Comparison of ENCODE assay signal across 1 cellular context in genomic region chr1:92298573-92299476, GRCh38.
TF ChIP-seq lines count a peak whose summit lies in the region.

TSS of gene GLMN (minus strand) at chr1:92298987. CDS start at chr1:92297999, 988 bp downstream.
TSS of gene RPAP2 (plus strand) at chr1:92299059. CDS start at chr1:92299074, 15 bp downstream.

TF ChIP-seq in HEK293, 187 proteins besides CTCF, POLR2A, EP300 and RAD21 (continued from another document and continues in another):
- peak; percentile 90 for TF ChIP-seq ZNF692 (tag by site-specific recombination; IDR thresholded peaks at IDR 0.05)
- TF ChIP-seq WT1 (tag by site-specific recombination; IDR thresholded peaks at IDR 0.05), result no peak
- TF ChIP-seq ZBTB8A (tag by site-specific recombination; IDR thresholded peaks at IDR 0.05), result peak; percentile 89
- TF ChIP-seq ZNF645 (tag by site-specific recombination; IDR thresholded peaks at IDR 0.05), result no peak
- TF ChIP-seq BCL11A (tag by site-specific recombination; IDR thresholded peaks at IDR 0.05; ENCODE audit: low read depth), result no peak
- no peak for TF ChIP-seq REST (tag by site-specific recombination; IDR thresholded peaks at IDR 0.05)
- TF ChIP-seq ZNF184 (tag by site-specific recombination; IDR thresholded peaks at IDR 0.05), result no peak
- peak; percentile 73 for TF ChIP-seq ZNF398 (tag by site-specific recombination; IDR thresholded peaks at IDR 0.05)
- no peak for TF ChIP-seq ZNF837 (tag by site-specific recombination; IDR thresholded peaks at IDR 0.05)
- TF ChIP-seq ZBTB44 (tag by site-specific recombination; IDR thresholded peaks at IDR 0.05), result no peak
- no peak for TF ChIP-seq ZNF148 (tag by site-specific recombination; IDR thresholded peaks at IDR 0.05; ENCODE audit: borderline replicate concordance)
- TF ChIP-seq ZBTB20 (tag by site-specific recombination; IDR thresholded peaks at IDR 0.05), result peak; percentile 92
- no peak for TF ChIP-seq ZNF664 (tag by site-specific recombination; IDR thresholded peaks at IDR 0.05)
- no peak for TF ChIP-seq SCRT2 (tag by site-specific recombination; IDR thresholded peaks at IDR 0.05)
- no peak for TF ChIP-seq ZNF202 (tag by site-specific recombination; IDR thresholded peaks at IDR 0.05; ENCODE audit: borderline replicate concordance)
- TF ChIP-seq HIC1 (tag by site-specific recombination; IDR thresholded peaks at IDR 0.05), result no peak; the same call in 1 of the 2 replicates
- no peak for TF ChIP-seq ZNF747 (tag by site-specific recombination; IDR thresholded peaks at IDR 0.05)
- TF ChIP-seq ZNF394 (tag by site-specific recombination; IDR thresholded peaks at IDR 0.05; ENCODE audit: borderline replicate concordance), result peak; percentile 56; the same call in 1 of the 2 replicates
- no peak for TF ChIP-seq ZNF416 (tag by site-specific recombination; IDR thresholded peaks at IDR 0.05)
- no peak for TF ChIP-seq GFI1B (tag by site-specific recombination; IDR thresholded peaks at IDR 0.05)
- no peak for TF ChIP-seq GLI2 (tag by site-specific recombination; IDR thresholded peaks at IDR 0.05; ENCODE audit: borderline replicate concordance, low read depth)
- no peak for TF ChIP-seq ZNF513 (tag by site-specific recombination; IDR thresholded peaks at IDR 0.05)
- no peak for TF ChIP-seq ZNF146 (tag by site-specific recombination; IDR thresholded peaks at IDR 0.05)
- peak; percentile 93 for TF ChIP-seq ZNF2 (tag by site-specific recombination; IDR thresholded peaks at IDR 0.05)
- peak; percentile 36; the same call in 1 of the 2 replicates for TF ChIP-seq ZNF391 (tag by site-specific recombination; IDR thresholded peaks at IDR 0.05; ENCODE audit: borderline replicate concordance, low read depth)
- TF ChIP-seq ZNF280D (tag by site-specific recombination; IDR thresholded peaks at IDR 0.05), result no peak
- TF ChIP-seq ZNF341 (tag by site-specific recombination; IDR thresholded peaks at IDR 0.05; ENCODE audit: low read depth), result peak; percentile 69
- TF ChIP-seq HOXC10 (CRISPR knock-in tag; IDR thresholded peaks at IDR 0.05), result no peak
- no peak for TF ChIP-seq ZNF121 (tag by site-specific recombination; IDR thresholded peaks at IDR 0.05)
- TF ChIP-seq ZNF777 (tag by site-specific recombination; IDR thresholded peaks at IDR 0.05; ENCODE audit: borderline replicate concordance), result no peak
- no peak for TF ChIP-seq ZNF548 (tag by site-specific recombination; IDR thresholded peaks at IDR 0.05)
- no peak for TF ChIP-seq ZNF10 (tag by site-specific recombination; IDR thresholded peaks at IDR 0.05)
- 0 out of 2 replicates have a peak, but pooled peaks have one; percentile 40 for TF ChIP-seq PBX3 (CRISPR knock-in tag; IDR thresholded peaks at IDR 0.05)
- no peak for TF ChIP-seq ZNF621 (tag by site-specific recombination; IDR thresholded peaks at IDR 0.05)
- TF ChIP-seq ZNF140 (tag by site-specific recombination; IDR thresholded peaks at IDR 0.05), result no peak
- TF ChIP-seq ZNF169 (tag by site-specific recombination; IDR thresholded peaks at IDR 0.05), result no peak
